Comparison of ENCODE assay signal across 23 cellular contexts in genomic region chr1:234586892-234587445, GRCh38. TPM values are rescaled to one million over a fixed set of nuclear protein-coding genes. Genes with fewer than 3 reads are reported as not detected.
DNase-seq lines count a peak whose midpoint lies in the region; ATAC-seq and TF ChIP-seq lines count a peak whose summit lies in the region.
"Had no signal": no experiment of that assay in that cellular context is flagged by ENCODE, and none has a peak within 500 bp of the region (broad histone marks: within the 10 kb centered on the region; RNA-seq: fewer than 3 reads in every experiment).

No MANE protein-coding gene starts in this region.

- H3K4me1 ChIP-seq in heart left ventricle = peaks cover 4 to 70% (median 45%) of the 10 kb centered on the region in 12 donors
- peaks cover 22 to 30% of the 10 kb centered on the region in 2 donors for H3K4me1 ChIP-seq in adrenal gland (replicated peaks in 1 of 2)
- peaks cover 64% of the 10 kb centered on the region for H3K4me1 ChIP-seq in osteoblast (ENCODE audit: insufficient read depth, low read length)
- H3K4me1 ChIP-seq in vagina = peaks cover 46% of the 10 kb centered on the region
- H3K4me1 ChIP-seq: Caco-2 had no signal

- intact Hi-C loops in heart left ventricle (cut with DNase I) = loop anchor here in 1 of 10 donors (5.0 kb wide), 1 partner anchor 40 kb away; no protein-coding TSS in a partner anchor
- intact Hi-C loops in cardiac septum (cut with DNase I) = no loop called here
- intact Hi-C loops in adrenal gland (cut with DNase I) = no loop called here
- intact Hi-C loops in vagina (cut with DNase I) = no loop called here

- TF ChIP-seq CTCF in heart left ventricle (IDR thresholded peaks at IDR 0.05) (no peak), adrenal gland (IDR thresholded peaks at IDR 0.05) (no peak), osteoblast (IDR thresholded peaks at IDR 0.05; ENCODE audit: extremely low read depth, low read depth, low read length) (no peak), vagina (IDR thresholded peaks at IDR 0.05) (no peak)

- H3K27ac ChIP-seq in heart left ventricle = peak overlapping the region in 9 of 12 donors; percentile 10 to 97 (median 85)
- peak overlapping the region in 3 of 5 donors; percentile 83 to 88 (median 88) for H3K27ac ChIP-seq in adrenal gland
- H3K27ac ChIP-seq in osteoblast (ENCODE audit: low read depth, low read length) = peak overlapping the region; percentile 80
- peak overlapping the region; percentile 87 for H3K27ac ChIP-seq in vagina
- H3K27ac ChIP-seq: BLaER1, upper lobe of right lung, VCaP had no signal

- H3K79me2 ChIP-seq in osteoblast (ENCODE audit: insufficient read depth, low read length) = no peaks in the 10 kb centered on the region

- H3K9me3 ChIP-seq in heart left ventricle (no peaks in the 10 kb centered on the region), adrenal gland (replicated peaks in 1 of 3) (no peaks in the 10 kb centered on the region), osteoblast (ENCODE audit: low read depth, low read length) (no peaks in the 10 kb centered on the region), vagina (no peaks in the 10 kb centered on the region)
- H3K9me3 ChIP-seq: BLaER1, Caco-2, upper lobe of right lung had no signal

- ATAC-seq in heart left ventricle = no peak
- ATAC-seq in HG02884 (IDR thresholded peaks at IDR 0.05; ENCODE audit: unreplicated experiment) = no peak
- ATAC-seq: upper lobe of right lung had no signal

- H3K36me3 ChIP-seq in heart left ventricle (no peaks in the 10 kb centered on the region), adrenal gland (replicated peaks in 1 of 2) (no peaks in the 10 kb centered on the region), osteoblast (ENCODE audit: insufficient read depth, low read length) (no peaks in the 10 kb centered on the region), vagina (no peaks in the 10 kb centered on the region)
- H3K36me3 ChIP-seq: BLaER1, upper lobe of right lung had no signal

- TF ChIP-seq POLR2A in heart left ventricle (IDR thresholded peaks at IDR 0.05) (no peak), adrenal gland (IDR thresholded peaks at IDR 0.05) (no peak), vagina (IDR thresholded peaks at IDR 0.05) (no peak)

- no peak for DNase-seq in heart left ventricle
- DNase-seq in cardiac septum (ENCODE audit: low spot score) = no peak
- no peak for DNase-seq in adrenal gland
- DNase-seq in osteoblast (ENCODE audit: insufficient read length, low spot score, missing footprints) = no peak
- DNase-seq in vagina (ENCODE audit: extremely low spot score in 2 of 2) = no peak
- DNase-seq in ecto neural progenitor cell (ENCODE audit: low spot score) = no peak
- no peak for DNase-seq in activated T-cell treated with anti-CD3 and anti-CD28 coated beads, Interleukin-2, amount 50 U/mL, for 48 hours
- DNase-seq: activated CD4-positive, alpha-beta T cell treated with anti-CD3 and anti-CD28 coated beads, Interleukin-2, amount 10 ng/mL, durations not matched to agents 7 days and 5 days; Caco-2; central memory CD4-positive, alpha-beta T cell; H9; KG1; NCI-H1092; NCI-H1930; NCI-H510A; nephron progenitor cell; posterior cingulate gyrus; stimulated activated naive CD4-positive, alpha-beta T cell; upper lobe of right lung had no signal

- no peaks in the 10 kb centered on the region for H4K20me1 ChIP-seq in osteoblast (ENCODE audit: insufficient read depth, low read length)
- H4K20me1 ChIP-seq: BLaER1 had no signal

- peak overlapping the region; percentile 9 for H3K4me2 ChIP-seq in osteoblast (ENCODE audit: insufficient read depth, low read length)
- H3K4me2 ChIP-seq: BLaER1 had no signal

- H3K4me3 ChIP-seq in heart left ventricle (no peak overlapping the region), adrenal gland (no peak overlapping the region), osteoblast (ENCODE audit: insufficient read depth, low read length) (no peak overlapping the region), vagina (no peak overlapping the region)
- H3K4me3 ChIP-seq: BLaER1, skin epidermis, upper lobe of right lung had no signal

- 70 to 83% (median 79%) methylated on average over 12 of the region's 12 CpGs for WGBS in heart left ventricle, 4 donors
- WGBS in adrenal gland, 4 donors = 73 to 82% (median 79%) methylated on average over 12 of the region's 12 CpGs

- H2AFZ ChIP-seq in osteoblast (ENCODE audit: low read length) = no peak overlapping the region

- no peaks in the 10 kb centered on the region for H3K27me3 ChIP-seq in heart left ventricle
- no peaks in the 10 kb centered on the region for H3K27me3 ChIP-seq in adrenal gland
- no peaks in the 10 kb centered on the region for H3K27me3 ChIP-seq in osteoblast (ENCODE audit: insufficient read depth, low read length)
- H3K27me3 ChIP-seq in vagina = no peaks in the 10 kb centered on the region
- H3K27me3 ChIP-seq: BLaER1, upper lobe of right lung had no signal

RNA-seq across cellular contexts. Expression of gene IRF2BP2, which starts 23.0 kb away (rescaled TPM):
- total RNA-seq in heart left ventricle (100 to 1,000 TPM in 4 of 9 donors, 10 to 100 TPM in 5; 76.7 to 126 (median 81.3) TPM), cardiac septum (65.6 TPM), adrenal gland (100 to 1,000 TPM in 4 of 8 donors, 10 to 100 TPM in 4; 66.5 to 182 (median 102) TPM), osteoblast (159 and 172 TPM in 2 replicates), vagina (72.9 TPM)
- polyA plus RNA-seq in heart left ventricle (10 to 100 TPM; 36.1 to 77.4 TPM), adrenal gland (10 to 100 TPM; 47.2 to 87.6 (median 67.4) TPM)
